10 cellular contexts compared by ENCODE assay signal in the genomic region with DNA sequence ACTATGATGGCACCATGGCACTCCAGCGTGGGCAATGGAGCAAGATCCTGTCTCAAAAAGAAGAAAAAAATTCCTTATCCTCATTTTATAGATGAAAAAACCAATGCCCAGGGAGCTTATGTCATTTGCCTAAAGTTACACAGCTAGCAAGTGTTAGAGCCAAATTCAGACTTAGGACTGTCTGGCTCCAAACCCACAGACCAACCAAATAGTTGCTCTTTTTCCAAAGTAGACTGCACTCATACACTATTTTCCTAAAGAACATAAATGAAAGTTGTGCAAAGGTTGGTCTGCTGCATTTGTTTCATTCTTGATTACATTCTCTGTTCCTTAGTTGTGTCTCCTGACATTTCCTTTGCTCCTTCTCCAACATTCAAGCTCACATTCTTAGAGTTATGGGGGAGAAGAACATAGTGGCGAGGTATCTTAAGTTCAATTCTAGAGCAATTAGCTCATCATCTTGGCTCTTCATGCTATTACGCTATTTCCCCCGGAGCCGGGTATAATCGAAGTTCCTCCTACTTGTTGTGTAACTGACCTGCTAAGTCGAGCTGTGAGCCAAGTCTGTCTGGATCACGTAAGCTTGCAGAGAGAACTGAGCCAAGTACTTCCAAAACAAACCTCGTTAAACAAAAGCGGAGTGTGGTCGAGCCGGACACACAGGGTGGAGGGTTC.
DNase-seq lines count a peak whose midpoint lies in the region; TF ChIP-seq lines count a peak whose summit lies in the region.
"Had no signal": no experiment of that assay in that cellular context is flagged by ENCODE, and none has a peak within 500 bp of the region (broad histone marks: within the 10 kb centered on the region; RNA-seq: fewer than 3 reads in every experiment).

No MANE protein-coding gene starts in this region.

- no peaks in the 10 kb centered on the region for H3K36me3 Mint-ChIP-seq in HFFc6 (ENCODE audit: low read depth)

- H3K27ac Mint-ChIP-seq in HFFc6 = no peak overlapping the region
- H3K27ac Mint-ChIP-seq: activated T-helper 1 cell treated with anti-CD3 and anti-CD28 coated beads, Interleukin-12 subunit alpha, Interleukin-12 subunit beta, Interleukin-2, Interleukin-4 antibody, amounts not matched to agents 30 ng/mL and 10 ng/mL and 1 ng/mL, durations not matched to agents 14 hours and 24 hours and 36 hours had no signal

- no peaks in the 10 kb centered on the region for H3K27me3 ChIP-seq in ascending aorta
- no peaks in the 10 kb centered on the region for H3K27me3 ChIP-seq in stomach smooth muscle (ENCODE audit: control insufficient read depth in 1 of 2, insufficient read depth in 2 of 2, low read length in 2 of 2)

- H3K4me3 ChIP-seq in ascending aorta (peak overlapping the region; percentile 11 to 51), stomach smooth muscle (ENCODE audit: low read length in 2 of 2) (peak overlapping the region in 1 of 2 donors; percentile 57)

- H3K27ac ChIP-seq in ascending aorta (peak overlapping the region; percentile 79 to 89), stomach smooth muscle (ENCODE audit: low read length) (peak overlapping the region; percentile 56), caudate nucleus (ENCODE audit: low read depth, low read length) (no peak overlapping the region)

- H3K4me1 ChIP-seq in ascending aorta (peaks cover 6 to 12% of the 10 kb centered on the region in 2 donors), stomach smooth muscle (ENCODE audit: control insufficient read depth, insufficient read depth, low read length) (peaks cover 5% of the 10 kb centered on the region)

- no peaks in the 10 kb centered on the region for H3K9me3 ChIP-seq in ascending aorta
- no peaks in the 10 kb centered on the region for H3K9me3 ChIP-seq in stomach smooth muscle (ENCODE audit: control insufficient read depth in 2 of 2, low read length in 2 of 2)

- H3K9ac ChIP-seq in stomach smooth muscle (ENCODE audit: low read length in 2 of 2) = peak overlapping the region in 1 of 2 donors; percentile 55

- H3K4me3 Mint-ChIP-seq in HFFc6 = no peak overlapping the region
- H3K4me3 Mint-ChIP-seq: activated T-helper 1 cell treated with anti-CD3 and anti-CD28 coated beads, Interleukin-12 subunit alpha, Interleukin-12 subunit beta, Interleukin-2, Interleukin-4 antibody, amounts not matched to agents 30 ng/mL and 10 ng/mL and 1 ng/mL, durations not matched to agents 14 hours and 24 hours and 36 hours had no signal

- no peaks in the 10 kb centered on the region for H3K27me3 Mint-ChIP-seq in HFFc6 (ENCODE audit: insufficient read depth)

- TF ChIP-seq CTCF in HFFc6 (IDR thresholded peaks at IDR 0.05) (no peak), ascending aorta (IDR thresholded peaks at IDR 0.05) (no peak)

- H3K4me1 Mint-ChIP-seq in HFFc6 (ENCODE audit: low read depth) = no peaks in the 10 kb centered on the region

- intact Hi-C loops in ascending aorta (cut with DNase I) = loop anchor here (5.0 kb wide), 3 partner anchors 136 to 364 kb away; a partner anchor contains a TSS

- peak; percentile 66 for DNase-seq in HFFc6
- DNase-seq in ascending aorta (ENCODE audit: low spot score in 2 of 2) = peak; percentile 37 to 91
- peak; percentile 2 for DNase-seq in hepatic stellate cell (ENCODE audit: low spot score)
- no peak for DNase-seq in putamen (ENCODE audit: low spot score)
- DNase-seq in caudate nucleus (lab: John Stamatoyannopoulos, UW) = no peak
- no peak for DNase-seq in activated T-cell treated with anti-CD3 and anti-CD28 coated beads, Interleukin-2, amount 50 U/mL, for 48 hours
- DNase-seq in NCI-H526 treated with DMSO at 0.1 percent for 48 hours (lab: John Stamatoyannopoulos, UW) = no peak
- DNase-seq: stimulated activated CD4-positive, alpha-beta T cell treated with anti-CD3 and anti-CD28 coated beads, Interleukin-12 subunit alpha, Interleukin-12 subunit beta, amount 100 ng/mL, for 4 hours had no signal

- H3K36me3 ChIP-seq in ascending aorta (no peaks in the 10 kb centered on the region), stomach smooth muscle (ENCODE audit: control insufficient read depth in 2 of 2, insufficient read depth in 2 of 2, low read length in 2 of 2) (no peaks in the 10 kb centered on the region)

- peaks cover 2% of the 10 kb centered on the region; the same call in 1 of the 2 replicates for H3K9me3 Mint-ChIP-seq in HFFc6
- H3K9me3 Mint-ChIP-seq: activated T-helper 1 cell treated with anti-CD3 and anti-CD28 coated beads, Interleukin-12 subunit alpha, Interleukin-12 subunit beta, Interleukin-2, Interleukin-4 antibody, amounts not matched to agents 30 ng/mL and 10 ng/mL and 1 ng/mL, durations not matched to agents 14 hours and 24 hours and 36 hours had no signal

Comparison
In these comparisons a context has a peak if more than half of its experiments do, and no peak if none do; other contexts are left out.
1. DNase-seq: peak in HFFc6 (single experiment), ascending aorta (2 of 2) and hepatic stellate cell (single experiment); none in putamen (single experiment), caudate nucleus (0 of 61), activated T-cell treated with anti-CD3 and anti-CD28 coated beads, Interleukin-2, amount 50 U/mL, for 48 hours (0 of 2) and NCI-H526 treated with DMSO at 0.1 percent for 48 hours (single experiment).